In genomic region chrX:133337250-133337649, GRCh38 we compare ENCODE assay signal across 25 cellular contexts.
DNase-seq lines count a peak whose midpoint lies in the region; ATAC-seq and TF ChIP-seq lines count a peak whose summit lies in the region.
"Had no signal": no experiment of that assay in that cellular context is flagged by ENCODE, and none has a peak within 500 bp of the region (broad histone marks: within the 10 kb centered on the region; RNA-seq: fewer than 3 reads in every experiment).

No MANE protein-coding gene starts in this region.

- intact Hi-C loops in A673 (cut with micrococcal nuclease; ENCODE audit: unreplicated experiment) (loop anchor here (5.0 kb wide), 1 partner anchor 75 kb away; no protein-coding TSS in a partner anchor), PC-9 (cut with micrococcal nuclease; ENCODE audit: unreplicated experiment) (loop anchor here (5.0 to 10.0 kb wide), 2 partner anchors 75 to 208 kb away; no protein-coding TSS in a partner anchor), prostate gland (cut with DNase I) (loop anchor here (5.0 to 10.0 kb wide), 2 partner anchors 75 to 168 kb away; no protein-coding TSS in a partner anchor), left cardiac atrium (cut with DNase I) (no loop called here)

- H2AFZ ChIP-seq in PC-9 (no peak overlapping the region), GM23248 (no peak overlapping the region)

- no peak for TF ChIP-seq CTCF in A673 (conservative IDR thresholded peaks at IDR 0.05; ENCODE audit: low read depth, low read length)
- no peak for TF ChIP-seq CTCF in PC-9 (conservative IDR thresholded peaks at IDR 0.05)
- TF ChIP-seq CTCF in prostate gland (IDR thresholded peaks at IDR 0.05) = no peak

- H3K9me3 ChIP-seq in A673 (ENCODE audit: low read depth, low read length, poor library complexity, severe bottlenecking) = no peaks in the 10 kb centered on the region
- no peaks in the 10 kb centered on the region for H3K9me3 ChIP-seq in PC-9 (ENCODE audit: insufficient read depth, low read depth)
- H3K9me3 ChIP-seq in prostate gland = no peaks in the 10 kb centered on the region
- H3K9me3 ChIP-seq in GM23248 (ENCODE audit: low read depth) = no peaks in the 10 kb centered on the region
- H3K9me3 ChIP-seq: HAP-1, upper lobe of left lung had no signal

- CTCF ChIA-PET in A673 (lab: Charles Lee) (no interaction called here), PC-9 (lab: Charles Lee) (no interaction called here)

- H3K79me2 ChIP-seq in PC-9 (ENCODE audit: low read depth) = no peaks in the 10 kb centered on the region
- H3K79me2 ChIP-seq in GM23248 (ENCODE audit: insufficient read depth) = no peaks in the 10 kb centered on the region

- H3K4me1 ChIP-seq in A673 (ENCODE audit: insufficient read depth, low read length, poor library complexity, severe bottlenecking) (peaks cover 17% of the 10 kb centered on the region), PC-9 (replicated peaks; ENCODE audit: insufficient read depth) (no peaks in the 10 kb centered on the region), prostate gland (replicated peaks) (no peaks in the 10 kb centered on the region), GM23248 (ENCODE audit: insufficient read depth) (no peaks in the 10 kb centered on the region)
- H3K4me1 ChIP-seq: foreskin keratinocyte, upper lobe of left lung had no signal

- H4K20me1 ChIP-seq in PC-9 (ENCODE audit: insufficient read depth) (no peaks in the 10 kb centered on the region), GM23248 (ENCODE audit: insufficient read depth) (no peaks in the 10 kb centered on the region)

- TF ChIP-seq POLR2A in prostate gland (IDR thresholded peaks at IDR 0.05) = no peak

- no peaks in the 10 kb centered on the region for H3K9me2 ChIP-seq in PC-9 (ENCODE audit: insufficient read depth)
- H3K9me2 ChIP-seq in GM23248 (ENCODE audit: insufficient read depth) = no peaks in the 10 kb centered on the region

- BruUV-seq in A673 (replicated peaks; lab: Mats Ljungman, UMichigan) (no TSS peak), PC-9 (replicated peaks; lab: Mats Ljungman, UMichigan) (no TSS peak)

- POLR2A ChIA-PET in A673 (lab: Charles Lee; ENCODE audit: low non-redundant PET) = no interaction called here
- POLR2A ChIA-PET in PC-9 (lab: Charles Lee; ENCODE audit: unreplicated experiment) = no interaction called here

- H3K27ac ChIP-seq in A673 (ENCODE audit: low read depth, low read length, poor library complexity, severe bottlenecking) = no peak overlapping the region
- no peak overlapping the region for H3K27ac ChIP-seq in PC-9
- H3K27ac ChIP-seq in epithelial cell of prostate = no peak overlapping the region
- no peak overlapping the region for H3K27ac ChIP-seq in prostate gland
- H3K27ac ChIP-seq in GM23248 = no peak overlapping the region
- H3K27ac ChIP-seq: foreskin keratinocyte, RWPE1, upper lobe of left lung had no signal

- no peak overlapping the region for H3K9ac ChIP-seq in GM23248

- WGBS in prostate gland = 22% methylated on average over 2 of the region's 2 CpGs
- 95 to 100% methylated on average over 2 of the region's 2 CpGs for WGBS in GM23248 (ENCODE audit: low coverage in 1 of 2, low lambda C conversion rate in 2 of 2, missing lambda C conversion rate in 2 of 2), 2 experiments

- in situ Hi-C loops in GM23248 (cut with MboI) = loop anchor here (25.0 kb wide), 1 partner anchor 325 kb away; no protein-coding TSS in a partner anchor

- H3K4me3 ChIP-seq in A673 (ENCODE audit: low read depth, low read length, poor library complexity, severe bottlenecking) (no peak overlapping the region), PC-9 (no peak overlapping the region), prostate gland (no peak overlapping the region), GM23248 (no peak overlapping the region)
- H3K4me3 ChIP-seq: HAP-1, K562, upper lobe of left lung had no signal

- no peaks in the 10 kb centered on the region for H3F3A ChIP-seq in PC-9 (ENCODE audit: insufficient read depth, low read depth)
- H3F3A ChIP-seq in GM23248 (ENCODE audit: insufficient read depth) = no peaks in the 10 kb centered on the region

- DNase-seq in A673 (ENCODE audit: low spot score) = peak; percentile 40
- DNase-seq in PC-9 = peak; percentile 45 to 53
- peak; percentile 3 for DNase-seq in epithelial cell of prostate (ENCODE audit: low read depth, low spot score)
- DNase-seq in prostate gland (ENCODE audit: low spot score) = peak; percentile 69
- DNase-seq in GM23248 = no peak
- no peak for DNase-seq in stimulated activated CD4-positive, alpha-beta T cell treated with anti-CD3 and anti-CD28 coated beads, Interleukin-4, amount 100 ng/mL, for 24 hours
- DNase-seq in GDM1 (lab: John Stamatoyannopoulos, UW) = no peak
- DNase-seq in left cardiac atrium = no peak
- DNase-seq: ACHN; activated CD4-positive, alpha-beta T cell treated with anti-CD3 and anti-CD28 coated beads for 48 hours; activated gamma-delta T cell treated with Interleukin-2 at 50 U/mL for 16 hours; activated naive CD8-positive, alpha-beta T cell treated with anti-CD3 and anti-CD28 coated beads, Interleukin-2, amount 50 U/mL, for 24 hours; activated T-cell treated with anti-CD3 and anti-CD28 coated beads, Interleukin-2, amount 50 U/mL, for 24 hours; erythroblast; foreskin keratinocyte; mesendoderm; naive B cell; NCI-H1417 treated with DMSO at 0.1 percent for 48 hours; NCI-H2081 treated with DMSO at 0.1 percent for 48 hours; NCI-H345; NCI-H748 treated with DMSO at 0.1 percent for 48 hours had no signal

- H3K36me3 ChIP-seq in A673 (ENCODE audit: insufficient read depth, low read length, poor library complexity, severe bottlenecking) (no peaks in the 10 kb centered on the region), PC-9 (ENCODE audit: low read depth) (no peaks in the 10 kb centered on the region), prostate gland (no peaks in the 10 kb centered on the region), GM23248 (ENCODE audit: low read depth) (no peaks in the 10 kb centered on the region)
- H3K36me3 ChIP-seq: upper lobe of left lung had no signal

- no peak overlapping the region for H3K4me2 ChIP-seq in PC-9
- no peak overlapping the region for H3K4me2 ChIP-seq in GM23248 (ENCODE audit: unreplicated experiment)

- H3K27me3 ChIP-seq in A673 (replicated peaks; ENCODE audit: insufficient read depth, low read depth, low read length, poor library complexity) = no peaks in the 10 kb centered on the region
- H3K27me3 ChIP-seq in PC-9 (ENCODE audit: insufficient read depth, low read depth) = no peaks in the 10 kb centered on the region
- H3K27me3 ChIP-seq in prostate gland (replicated peaks; ENCODE audit: insufficient read depth) = no peaks in the 10 kb centered on the region
- no peaks in the 10 kb centered on the region for H3K27me3 ChIP-seq in GM23248 (replicated peaks; ENCODE audit: insufficient read depth)
- H3K27me3 ChIP-seq: foreskin keratinocyte, upper lobe of left lung had no signal

- ATAC-seq in left cardiac atrium = no peak
- ATAC-seq: activated naive CD8-positive, alpha-beta T cell treated with anti-CD3 and anti-CD28 coated beads, Interleukin-2, amount 50 U/mL, for 24 hours; foreskin keratinocyte; K562 had no signal

Comparison
In these comparisons a context has a peak if more than half of its experiments do, and no peak if none do; other contexts are left out.
1. DNase-seq: peak in A673 (single experiment), PC-9 (2 of 2), epithelial cell of prostate (single experiment) and prostate gland (single experiment); none in GM23248 (single experiment), stimulated activated CD4-positive, alpha-beta T cell treated with anti-CD3 and anti-CD28 coated beads, Interleukin-4, amount 100 ng/mL, for 24 hours (single experiment), GDM1 (single experiment) and left cardiac atrium (single experiment).
2. intact Hi-C loops: an anchor here in A673 (5.0 kb wide), PC-9 (5.0 to 10.0 kb wide) and prostate gland (5.0 to 10.0 kb wide); none called in left cardiac atrium.